18 cellular contexts compared by ENCODE assay signal in the genomic region with DNA sequence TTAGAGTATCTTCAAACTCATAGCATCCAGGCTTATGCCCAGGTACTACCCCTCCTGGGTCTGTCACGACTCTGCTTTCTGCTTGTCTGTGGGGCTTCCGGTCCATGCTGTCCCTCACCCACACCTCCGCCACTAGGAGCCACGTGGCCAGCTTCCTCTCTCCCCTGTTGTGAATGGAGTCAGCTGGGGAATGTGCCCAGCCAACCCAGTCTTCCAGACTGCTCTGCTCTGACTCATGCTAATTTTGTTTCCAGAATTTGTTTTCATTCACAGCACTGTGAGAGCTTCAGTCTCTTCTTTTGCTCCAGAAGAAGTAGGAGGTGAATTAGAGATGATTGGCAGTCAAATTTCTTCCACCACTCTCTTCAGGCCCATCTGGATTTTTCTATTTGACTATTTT.
DNase-seq lines count a peak whose midpoint lies in the region; ATAC-seq, FAIRE-seq and TF ChIP-seq lines count a peak whose summit lies in the region.
"Had no signal": no experiment of that assay in that cellular context is flagged by ENCODE, and none has a peak within 500 bp of the region (broad histone marks: within the 10 kb centered on the region; RNA-seq: fewer than 3 reads in every experiment).

No MANE protein-coding gene starts in this region.

- FAIRE-seq in GM19239 (lab: Jason Lieb, UNC) = no peak
- FAIRE-seq: endothelial cell of umbilical vein, pancreas had no signal

- POLR2A ChIA-PET in activated CD4-positive, alpha-beta T cell treated with anti-CD3 and anti-CD28 coated beads, Interleukin-2, amount 10 ng/mL, durations not matched to agents 7 days and 5 days (lab: Charles Lee) = no interaction called here

- TF ChIP-seq CTCF in AG09309 (IDR thresholded peaks at IDR 0.05; ENCODE audit: control insufficient read depth, insufficient read depth, low read depth, low read length, missing control alignments) (no peak), epithelial cell of proximal tubule (conservative IDR thresholded peaks at IDR 0.05; ENCODE audit: low read depth, low read length) (no peak)

- DNase-seq in AG09309 (ENCODE audit: low read depth) = peak; percentile 1
- DNase-seq in NCI-H226 = peak; percentile 35
- DNase-seq in epithelial cell of proximal tubule (ENCODE audit: low read depth) = peak; percentile 29
- DNase-seq in middle frontal gyrus (ENCODE audit: extremely low spot score, low spot score) = peak; percentile 11
- no peak for DNase-seq in GM19239 (ENCODE audit: insufficient read length, low spot score)
- DNase-seq in NCI-H510A (lab: John Stamatoyannopoulos, UW) = no peak
- DNase-seq in activated CD4-positive, alpha-beta T cell treated with anti-CD3 and anti-CD28 coated beads, Interleukin-2, amount 10 ng/mL, durations not matched to agents 7 days and 5 days = no peak
- DNase-seq: activated T-cell treated with anti-CD3 and anti-CD28 coated beads, Interleukin-2, amount 50 U/mL, for 4 hours; AML-193; GF-D8; GOT3; immature natural killer cell; NCI-H2081; pancreas; stimulated activated CD4-positive, alpha-beta T cell treated with anti-CD3 and anti-CD28 coated beads, Interleukin-4, amount 100 ng/mL, for 1 hour had no signal

- H3K4me3 ChIP-seq in AG09309 (ENCODE audit: control insufficient read depth, low read depth, low read length) = no peak overlapping the region
- no peak overlapping the region for H3K4me3 ChIP-seq in epithelial cell of proximal tubule (ENCODE audit: low read depth, low read length)
- H3K4me3 ChIP-seq: pancreas had no signal

- no peaks in the 10 kb centered on the region for H3K27me3 Mint-ChIP-seq in activated CD4-positive, alpha-beta T cell treated with anti-CD3 and anti-CD28 coated beads, Interleukin-2, amount 10 ng/mL, durations not matched to agents 7 days and 5 days

- CTCF ChIA-PET in activated CD4-positive, alpha-beta T cell treated with anti-CD3 and anti-CD28 coated beads, Interleukin-2, amount 10 ng/mL, durations not matched to agents 7 days and 5 days (lab: Charles Lee) = no interaction called here

- no peak overlapping the region for H3K27ac Mint-ChIP-seq in activated CD4-positive, alpha-beta T cell treated with anti-CD3 and anti-CD28 coated beads, Interleukin-2, amount 10 ng/mL, durations not matched to agents 7 days and 5 days
- H3K27ac Mint-ChIP-seq: immature natural killer cell had no signal

- H3K36me3 Mint-ChIP-seq in activated CD4-positive, alpha-beta T cell treated with anti-CD3 and anti-CD28 coated beads, Interleukin-2, amount 10 ng/mL, durations not matched to agents 7 days and 5 days (ENCODE audit: low read depth) = no peaks in the 10 kb centered on the region
- H3K36me3 Mint-ChIP-seq: brain, immature natural killer cell had no signal

- no peaks in the 10 kb centered on the region for H3K9me3 Mint-ChIP-seq in activated CD4-positive, alpha-beta T cell treated with anti-CD3 and anti-CD28 coated beads, Interleukin-2, amount 10 ng/mL, durations not matched to agents 7 days and 5 days
- H3K9me3 Mint-ChIP-seq: activated T-cell treated with anti-CD3 and anti-CD28 coated beads, Interleukin-2, amount 50 U/mL, for 4 hours; brain had no signal

- no peaks in the 10 kb centered on the region for H3K4me1 Mint-ChIP-seq in activated CD4-positive, alpha-beta T cell treated with anti-CD3 and anti-CD28 coated beads, Interleukin-2, amount 10 ng/mL, durations not matched to agents 7 days and 5 days
- H3K4me1 Mint-ChIP-seq: immature natural killer cell had no signal

- no peak overlapping the region for H3K4me3 Mint-ChIP-seq in activated CD4-positive, alpha-beta T cell treated with anti-CD3 and anti-CD28 coated beads, Interleukin-2, amount 10 ng/mL, durations not matched to agents 7 days and 5 days
- H3K4me3 Mint-ChIP-seq: activated T-cell treated with anti-CD3 and anti-CD28 coated beads, Interleukin-2, amount 50 U/mL, for 4 hours; brain; immature natural killer cell had no signal

- no peak for ATAC-seq in GM18861 (IDR thresholded peaks at IDR 0.05; ENCODE audit: unreplicated experiment)
- ATAC-seq: activated T-cell treated with anti-CD3 and anti-CD28 coated beads, Interleukin-2, amount 50 U/mL, for 4 hours had no signal

Comparison
In these comparisons a context has a peak if more than half of its experiments do, and no peak if none do; other contexts are left out.
1. DNase-seq: peak in AG09309 (single experiment), NCI-H226 (single experiment), epithelial cell of proximal tubule (single experiment) and middle frontal gyrus (single experiment); none in GM19239 (single experiment), NCI-H510A (single experiment) and activated CD4-positive, alpha-beta T cell treated with anti-CD3 and anti-CD28 coated beads, Interleukin-2, amount 10 ng/mL, durations not matched to agents 7 days and 5 days (single experiment).